10 cellular contexts compared by ENCODE assay signal in genomic region chr9:12814877-12815237, GRCh38. TPM values are rescaled to one million over a fixed set of nuclear protein-coding genes. Genes with fewer than 3 reads are reported as not detected.
DNase-seq lines count a peak whose midpoint lies in the region; ATAC-seq and TF ChIP-seq lines count a peak whose summit lies in the region.
"Had no signal": no experiment of that assay in that cellular context is flagged by ENCODE, and none has a peak within 500 bp of the region (broad histone marks: within the 10 kb centered on the region; RNA-seq: fewer than 3 reads in every experiment).

No MANE protein-coding gene starts in this region.

- H3K9me3 ChIP-seq in SK-N-SH (no peaks in the 10 kb centered on the region), uterus (no peaks in the 10 kb centered on the region)

- TF ChIP-seq CTCF in SK-N-SH (IDR thresholded peaks at IDR 0.05) (no peak), nephron (IDR thresholded peaks at IDR 0.05; ENCODE audit: unreplicated experiment in 3 of 3) (no peak), uterus (IDR thresholded peaks at IDR 0.05) (no peak)

- peak overlapping the region; percentile 96 to 99 (median 97) for H3K27ac Mint-ChIP-seq in nephron
- H3K27ac Mint-ChIP-seq: stimulated activated naive CD8-positive, alpha-beta T cell treated with anti-CD3 and anti-CD28 coated beads, Interleukin-15, amount 100 ng/mL, for 72 hours had no signal

- H3K27me3 ChIP-seq in SK-N-SH (ENCODE audit: insufficient read depth) (no peaks in the 10 kb centered on the region), uterus (no peaks in the 10 kb centered on the region)

- no peaks in the 10 kb centered on the region for H3K9me3 Mint-ChIP-seq in nephron

- no peak for DNase-seq in SK-N-SH
- no peak for DNase-seq in uterus
- DNase-seq in activated naive CD4-positive, alpha-beta T cell treated with Interleukin-2 at 50 U/mL for 16 hours: no peak
- DNase-seq: SIG-M5; stimulated activated naive CD8-positive, alpha-beta T cell treated with anti-CD3 and anti-CD28 coated beads, Interleukin-15, amount 100 ng/mL, for 72 hours had no signal

- peaks cover 8% of the 10 kb centered on the region for H3K36me3 Mint-ChIP-seq in nephron (ENCODE audit: low read depth)

- peak overlapping the region in 1 of 2 experiments; percentile 24; a peak in 2 of 4 replicates for H3K4me3 ChIP-seq in SK-N-SH (ENCODE audit: low read depth in 2 of 2, low read length in 1 of 2)
- H3K4me3 ChIP-seq in uterus: no peak overlapping the region

- H3K27ac ChIP-seq in SK-N-SH (ENCODE audit: low read depth in 2 of 2, low read length in 1 of 2) (peak overlapping the region; percentile 96), cingulate gyrus (ENCODE audit: low read depth, low read length) (peak overlapping the region; percentile 10), uterus (peak overlapping the region; percentile 76 to 92)

- peak overlapping the region; percentile 62; the same call in 1 of the 2 replicates for H3K9ac ChIP-seq in SK-N-SH

- peak overlapping the region; percentile 64 for H2AFZ ChIP-seq in SK-N-SH (ENCODE audit: low read depth)

- peak overlapping the region in 1 of 3 experiments; percentile 31 for H3K4me3 Mint-ChIP-seq in nephron
- H3K4me3 Mint-ChIP-seq: stimulated activated naive CD8-positive, alpha-beta T cell treated with anti-CD3 and anti-CD28 coated beads, Interleukin-15, amount 100 ng/mL, for 72 hours had no signal

- H3K36me3 ChIP-seq in SK-N-SH (replicated peaks in 1 of 2; ENCODE audit: control insufficient read depth in 1 of 2, insufficient read depth in 2 of 2, low read length in 1 of 2) (no peaks in the 10 kb centered on the region), uterus (no peaks in the 10 kb centered on the region)

- H4K20me1 ChIP-seq in SK-N-SH (ENCODE audit: insufficient read depth): no peaks in the 10 kb centered on the region

- TF ChIP-seq POLR2A in uterus (IDR thresholded peaks at IDR 0.05): no peak

- H3K4me1 ChIP-seq in SK-N-SH (ENCODE audit: control insufficient read depth in 1 of 2, insufficient read depth in 2 of 2, low read depth in 1 of 2, low read length in 1 of 2): peaks cover 21 to 28% of the 10 kb centered on the region in 2 experiments; a peak in 3 of 4 replicates
- H3K4me1 ChIP-seq in uterus: no peaks in the 10 kb centered on the region

- TF ChIP-seq RAD21 in SK-N-SH (IDR thresholded peaks at IDR 0.05; ENCODE audit: low read length): no peak

- no peaks in the 10 kb centered on the region for H3K27me3 Mint-ChIP-seq in nephron (ENCODE audit: low read depth)
- H3K27me3 Mint-ChIP-seq: stimulated activated naive CD8-positive, alpha-beta T cell treated with anti-CD3 and anti-CD28 coated beads, Interleukin-15, amount 100 ng/mL, for 72 hours had no signal

- no peaks in the 10 kb centered on the region for H3K9me2 ChIP-seq in SK-N-SH

- intact Hi-C loops in uterus (cut with DNase I; ENCODE audit: low total_unique reads): no loop called here

- no peaks in the 10 kb centered on the region for H3K79me2 ChIP-seq in SK-N-SH (ENCODE audit: insufficient read depth)

- H3K4me2 ChIP-seq in SK-N-SH: peak overlapping the region; percentile 55; the same call in 1 of the 2 replicates

- POLR2A ChIA-PET in SK-N-SH (lab: Yijun Ruan, JAX): interaction anchor here (1.8 kb wide), 1 partner anchor 39 kb away, joined by 14 read pairs; no protein-coding TSS in a partner anchor

- peaks cover 23% of the 10 kb centered on the region for H3F3A ChIP-seq in SK-N-SH (replicated peaks; ENCODE audit: insufficient read depth)

- CTCF ChIA-PET in SK-N-SH (lab: Yijun Ruan, JAX): interaction anchor here (0.8 to 2.3 kb wide), 12 partner anchors 10 to 275 kb away, joined by 3 to 9 read pairs (median 4); partner anchors contain the start of gene LURAP1L

- H3K4me1 Mint-ChIP-seq in nephron: peaks cover 49% of the 10 kb centered on the region
- H3K4me1 Mint-ChIP-seq: stimulated activated naive CD8-positive, alpha-beta T cell treated with anti-CD3 and anti-CD28 coated beads, Interleukin-15, amount 100 ng/mL, for 72 hours had no signal

- ATAC-seq in SK-N-SH treated with all-trans-retinoic acid at 6 μM for 48 hours: no peak; the same call in 2 of the 3 replicates
- ATAC-seq in GM19328 (IDR thresholded peaks at IDR 0.05; ENCODE audit: unreplicated experiment): no peak
- no peak for ATAC-seq in esophagus mucosa
- ATAC-seq: stimulated activated naive CD8-positive, alpha-beta T cell treated with anti-CD3 and anti-CD28 coated beads, Interleukin-15, amount 100 ng/mL, for 72 hours had no signal

- TF ChIP-seq EP300 in SK-N-SH (IDR thresholded peaks at IDR 0.05; ENCODE audit: borderline replicate concordance in 1 of 2, low read depth in 1 of 2, low read length in 1 of 2): no peak

TF ChIP-seq in SK-N-SH, 30 proteins besides CTCF, POLR2A, EP300 and RAD21 (continues in another document):
- no peak for TF ChIP-seq RXRA (IDR thresholded peaks at IDR 0.05; ENCODE audit: borderline replicate concordance, low read depth)
- TF ChIP-seq USF1 (IDR thresholded peaks at IDR 0.05; ENCODE audit: borderline replicate concordance, low read depth): no peak
- TF ChIP-seq TAF1 (IDR thresholded peaks at IDR 0.05; ENCODE audit: borderline replicate concordance, low read depth, low read length): no peak
- TF ChIP-seq EZH2phosphoT487 (IDR thresholded peaks at IDR 0.05; ENCODE audit: borderline replicate concordance, low read depth): no peak
- TF ChIP-seq MXI1 (IDR thresholded peaks at IDR 0.05; ENCODE audit: low read depth, low read length): no peak
- no peak for TF ChIP-seq IRF3 (IDR thresholded peaks at IDR 0.05; ENCODE audit: low read depth, low read length)
- no peak for TF ChIP-seq CHD2 (IDR thresholded peaks at IDR 0.05; ENCODE audit: low read length, partially characterized antibody)
- no peak for TF ChIP-seq GATA2 (CRISPR knock-in tag; IDR thresholded peaks at IDR 0.05)
- no peak for TF ChIP-seq MAX (IDR thresholded peaks at IDR 0.05; ENCODE audit: low read depth)
- TF ChIP-seq FOXJ3 (CRISPR knock-in tag; IDR thresholded peaks at IDR 0.05): no peak
- no peak for TF ChIP-seq FOXM1 (IDR thresholded peaks at IDR 0.05; ENCODE audit: low read depth)

TF ChIP-seq in SK-N-SH treated with all-trans-retinoic acid at 6 μM for 48 hours, 23 proteins besides CTCF, POLR2A, EP300 and RAD21 (continues in another document):
- no peak for TF ChIP-seq CSDC2 (CRISPR knock-in tag; IDR thresholded peaks at IDR 0.05)
- TF ChIP-seq ESRRG (CRISPR knock-in tag; IDR thresholded peaks at IDR 0.05): no peak
- TF ChIP-seq TOX (CRISPR knock-in tag; IDR thresholded peaks at IDR 0.05; ENCODE audit: borderline replicate concordance): no peak
- no peak for TF ChIP-seq CSRNP3 (CRISPR knock-in tag; IDR thresholded peaks at IDR 0.05)
- no peak for TF ChIP-seq ZFP30 (CRISPR knock-in tag; IDR thresholded peaks at IDR 0.05)
- TF ChIP-seq ZNF70 (CRISPR knock-in tag; IDR thresholded peaks at IDR 0.05): no peak
- TF ChIP-seq RARB (CRISPR knock-in tag; IDR thresholded peaks at IDR 0.05): no peak
- no peak for TF ChIP-seq SNAI2 (CRISPR knock-in tag; IDR thresholded peaks at IDR 0.05)
- TF ChIP-seq PATZ1 (CRISPR knock-in tag; IDR thresholded peaks at IDR 0.05; ENCODE audit: borderline replicate concordance): no peak
- TF ChIP-seq ZNF8 (CRISPR knock-in tag; IDR thresholded peaks at IDR 0.05): no peak
- no peak for TF ChIP-seq ISL1 (CRISPR knock-in tag; IDR thresholded peaks at IDR 0.05)
- no peak for TF ChIP-seq ARNTL (CRISPR knock-in tag; IDR thresholded peaks at IDR 0.05; ENCODE audit: borderline replicate concordance, low read depth)
- TF ChIP-seq CREB5 (CRISPR knock-in tag; IDR thresholded peaks at IDR 0.05; ENCODE audit: low read depth): no peak
- TF ChIP-seq OSR1 (CRISPR knock-in tag; IDR thresholded peaks at IDR 0.05): no peak

RNA-seq across cellular contexts. Expression of gene LURAP1L, which starts 40.0 kb away (rescaled TPM):
- 3.4 and 4.0 TPM in 2 replicates for polyA plus RNA-seq in SK-N-SH (2012; rRNA removed)
- polyA plus RNA-seq in SK-N-SH (2012; cell fraction: cytosol; rRNA removed): 2.8 and 2.9 TPM in 2 replicates
- polyA plus RNA-seq in SK-N-SH (2012; cell fraction: nucleus; rRNA removed): 5.0 and 8.9 TPM in 2 replicates
- total RNA-seq in uterus (10 to 100 TPM in 2 of 4 donors, 1 to 10 TPM in 2; 1.5 to 15.6 (median 9.4) TPM), esophagus mucosa (2.6 TPM)

Comparison
In these comparisons a context has a peak if more than half of its experiments do, and no peak if none do; other contexts are left out.
1. H3K27ac ChIP-seq: peak in every context shown above with its lines; median percentile 96 in SK-N-SH; 84 in uterus; 10 in cingulate gyrus.